Comparison of ENCODE assay signal across 1 cellular context in genomic region chr2:53985646-53986045, GRCh38.
A peak's percentile ranks its signal among the peaks of the same experiment; 100 is the strongest.
TF ChIP-seq lines count a peak whose summit lies in the region.

No MANE protein-coding gene starts in this region.

TF ChIP-seq in HepG2, 621 proteins besides CTCF, POLR2A, EP300 and RAD21 (continued from another document):
- TF ChIP-seq ZBED4 (CRISPR knock-in tag; IDR thresholded peaks at IDR 0.05; ENCODE audit: borderline replicate concordance) (no peak), CEBPB (IDR thresholded peaks at IDR 0.05; ENCODE audit: borderline replicate concordance, low read depth, low read length) (0 out of 2 replicates have a peak, but pooled peaks have one; percentile 2), ZNF710 (CRISPR knock-in tag; IDR thresholded peaks at IDR 0.05; ENCODE audit: borderline replicate concordance) (no peak), LRRFIP1 (CRISPR knock-in tag; conservative IDR thresholded peaks at IDR 0.05) (no peak), E2F2 (CRISPR knock-in tag; IDR thresholded peaks at IDR 0.05; ENCODE audit: borderline replicate concordance) (no peak), MTA3 (CRISPR knock-in tag; IDR thresholded peaks at IDR 0.05) (no peak), NFKBIZ (CRISPR knock-in tag; IDR thresholded peaks at IDR 0.05) (no peak), XRCC5 (optimal IDR thresholded peaks at IDR 0.05; ENCODE audit: low read length) (no peak), ARID4A (CRISPR knock-in tag; IDR thresholded peaks at IDR 0.05; ENCODE audit: borderline replicate concordance) (0 out of 2 replicates have a peak, but pooled peaks have one; percentile 19), ZNF761 (CRISPR knock-in tag; conservative IDR thresholded peaks at IDR 0.05) (no peak), SP5 (CRISPR knock-in tag; IDR thresholded peaks at IDR 0.05; ENCODE audit: borderline replicate concordance, low read depth) (peak; percentile 41; the same call in 1 of the 2 replicates), ZNF44 (CRISPR knock-in tag; IDR thresholded peaks at IDR 0.05) (no peak), TFE3 (CRISPR knock-in tag; IDR thresholded peaks at IDR 0.05) (no peak), GLI4 (CRISPR knock-in tag; IDR thresholded peaks at IDR 0.05; ENCODE audit: borderline replicate concordance) (no peak)
